In genomic region chr2:112031916-112032582, GRCh38 we compare ENCODE assay signal across 8 cellular contexts. TPM values are rescaled to one million over a fixed set of nuclear protein-coding genes. Genes with fewer than 3 reads are reported as not detected.
A peak's percentile ranks its signal among the peaks of the same experiment; 100 is the strongest.
DNase-seq lines count a peak whose midpoint lies in the region; ATAC-seq and TF ChIP-seq lines count a peak whose summit lies in the region.

No MANE protein-coding gene starts in this region.

- no peak overlapping the region for H2BK120ac ChIP-seq in IMR-90 (ENCODE audit: low read depth, low read length)

- H2BK20ac ChIP-seq in IMR-90 (ENCODE audit: low read depth, low read length): no peak overlapping the region

- no peak overlapping the region for H2AK5ac ChIP-seq in IMR-90 (ENCODE audit: low read depth, low read length)

- no peak overlapping the region for H3K4me3 Mint-ChIP-seq in activated naive CD8-positive, alpha-beta T cell treated with anti-CD3 and anti-CD28 coated beads, Interleukin-2, amount 50 U/mL, for 24 hours

- WGBS in IMR-90 (ENCODE audit: extremely low coverage in 2 of 2, insufficient read length in 1 of 2), 2 experiments: no CpG with 5 or more reads among the region's 11 CpGs
- WGBS in adrenal gland, 4 donors: 9 to 23% (median 20%) methylated on average over 11 of the region's 11 CpGs

- peaks cover 3% of the 10 kb centered on the region; the same call in 1 of the 2 replicates for H3K27me3 ChIP-seq in IMR-90 (ENCODE audit: control insufficient read depth, insufficient read depth, low read length)
- no peaks in the 10 kb centered on the region for H3K27me3 ChIP-seq in adrenal gland
- H3K27me3 ChIP-seq in subcutaneous abdominal adipose tissue (ENCODE audit: control insufficient read depth in 5 of 5, insufficient read depth in 4 of 5, low read length in 5 of 5): no peaks in the 10 kb centered on the region

- peak overlapping the region; percentile 37; the same call in 1 of the 2 replicates for H3K27ac ChIP-seq in IMR-90 (ENCODE audit: insufficient read depth, low read length)
- peak overlapping the region in 4 of 5 donors; percentile 38 to 88 (median 70) for H3K27ac ChIP-seq in adrenal gland
- H3K27ac ChIP-seq in subcutaneous abdominal adipose tissue (ENCODE audit: low read depth, low read length): peak overlapping the region; percentile 29

- H3K4ac ChIP-seq in IMR-90 (ENCODE audit: low read depth, low read length): no peak overlapping the region

- no peak overlapping the region for H4K8ac ChIP-seq in IMR-90 (ENCODE audit: low read depth in 2 of 2, low read length in 2 of 2)

- DNase-seq in IMR-90 (no peak), adrenal gland (peak in 1 of 7 donors; percentile 51), iris pigment epithelial cell (ENCODE audit: low read depth) (peak; percentile 14), cerebellum (ENCODE audit: low spot score) (no peak), SK-N-DZ (ENCODE audit: low spot score) (no peak)
- no peak for DNase-seq in activated naive CD8-positive, alpha-beta T cell treated with anti-CD3 and anti-CD28 coated beads, Interleukin-2, amount 50 U/mL, for 24 hours

- H3K4me3 ChIP-seq in IMR-90 (ENCODE audit: insufficient read depth, low read depth, low read length) (no peak overlapping the region), adrenal gland (peak overlapping the region in 1 of 4 donors; percentile 13), subcutaneous abdominal adipose tissue (ENCODE audit: low read depth in 1 of 5, low read length in 5 of 5) (peak overlapping the region in 1 of 5 donors; percentile 18)

- no peaks in the 10 kb centered on the region; the same call in 1 of the 2 replicates for H3K9me1 ChIP-seq in IMR-90 (ENCODE audit: insufficient read depth, low read length)

- POLR2A ChIA-PET in IMR-90 (lab: Charles Lee; ENCODE audit: unreplicated experiment): no interaction called here

- H3K36me3 ChIP-seq in IMR-90 (ENCODE audit: control insufficient read depth, insufficient read depth, low read length) (no peaks in the 10 kb centered on the region), adrenal gland (replicated peaks in 1 of 2) (no peaks in the 10 kb centered on the region), subcutaneous abdominal adipose tissue (ENCODE audit: control insufficient read depth in 5 of 5, insufficient read depth in 5 of 5, low read length in 5 of 5) (peaks cover 0 to 3% (median 0%) of the 10 kb centered on the region in 5 donors)

- no peak for ATAC-seq in IMR-90 (ENCODE audit: low read depth)
- ATAC-seq in activated naive CD8-positive, alpha-beta T cell treated with anti-CD3 and anti-CD28 coated beads, Interleukin-2, amount 50 U/mL, for 24 hours: no peak
- no peak for ATAC-seq in GM19452 (IDR thresholded peaks at IDR 0.05; ENCODE audit: unreplicated experiment)

- no peak overlapping the region for H4K91ac ChIP-seq in IMR-90 (ENCODE audit: insufficient read depth, low read depth, low read length)

- no TSS peak for BruUV-seq in IMR-90 (replicated peaks; lab: Mats Ljungman, UMichigan)

- peak overlapping the region; percentile 56; the same call in 1 of the 2 replicates for H3K4me2 ChIP-seq in IMR-90 (ENCODE audit: low read depth, low read length)

- peaks cover 10% of the 10 kb centered on the region for H3K27me3 Mint-ChIP-seq in activated naive CD8-positive, alpha-beta T cell treated with anti-CD3 and anti-CD28 coated beads, Interleukin-2, amount 50 U/mL, for 24 hours

- no peak overlapping the region for H2BK5ac ChIP-seq in IMR-90 (ENCODE audit: low read depth, low read length, poor library complexity, severe bottlenecking)

- no peak overlapping the region for H3K9ac ChIP-seq in IMR-90 (ENCODE audit: low read depth, low read length)
- peak overlapping the region in 2 of 5 donors; percentile 21 to 25 for H3K9ac ChIP-seq in subcutaneous abdominal adipose tissue (ENCODE audit: low read length in 5 of 5)

- H3K79me1 ChIP-seq in IMR-90 (ENCODE audit: low read depth in 1 of 2, low read length in 2 of 2): no peaks in the 10 kb centered on the region

- H2BK15ac ChIP-seq in IMR-90 (ENCODE audit: low read depth, low read length): no peak overlapping the region

- H3K56ac ChIP-seq in IMR-90 (ENCODE audit: extremely low read depth, insufficient read depth, low read length): no peak overlapping the region

- H3K9me3 ChIP-seq in IMR-90 (ENCODE audit: control insufficient read depth, insufficient read depth, low read length) (no peaks in the 10 kb centered on the region), adrenal gland (replicated peaks in 1 of 3) (no peaks in the 10 kb centered on the region), subcutaneous abdominal adipose tissue (ENCODE audit: control insufficient read depth in 5 of 5, low read length in 5 of 5) (peaks cover 0 to under 1% (median 0%) of the 10 kb centered on the region in 5 donors)

- no peak overlapping the region; the same call in 1 of the 2 replicates for H3K18ac ChIP-seq in IMR-90 (ENCODE audit: low read depth, low read length)

- H3K14ac ChIP-seq in IMR-90 (replicated peaks; ENCODE audit: low read depth, low read length): no peak overlapping the region

- intact Hi-C loops in IMR-90 (cut with micrococcal nuclease): no loop called here
- intact Hi-C loops in adrenal gland (cut with DNase I): no loop called here

- H4K20me1 ChIP-seq in IMR-90 (ENCODE audit: insufficient read depth, low read length): no peaks in the 10 kb centered on the region

- in situ Hi-C loops in IMR-90 (cut with MboI; ENCODE audit: low sequenced_read_pairs): no loop called here

- no peaks in the 10 kb centered on the region for H3K9me3 Mint-ChIP-seq in activated naive CD8-positive, alpha-beta T cell treated with anti-CD3 and anti-CD28 coated beads, Interleukin-2, amount 50 U/mL, for 24 hours

- dilution Hi-C loops in IMR-90 (cut with HindIII; ENCODE audit: low sequenced_read_pairs, unreplicated experiment): no loop called here

- H3K4me1 ChIP-seq in IMR-90 (ENCODE audit: control insufficient read depth, insufficient read depth, low read length): peaks cover 3% of the 10 kb centered on the region; the same call in 1 of the 2 replicates
- H3K4me1 ChIP-seq in adrenal gland (replicated peaks in 1 of 2): peaks cover 15 to 47% of the 10 kb centered on the region in 2 donors
- H3K4me1 ChIP-seq in subcutaneous abdominal adipose tissue (ENCODE audit: control insufficient read depth in 5 of 5, insufficient read depth in 5 of 5, low read length in 5 of 5): peaks cover 4 to 25% (median 18%) of the 10 kb centered on the region in 5 donors

- no peak overlapping the region for H2AK9ac ChIP-seq in IMR-90 (replicated peaks; ENCODE audit: low read depth, low read length, poor library complexity)

- TF ChIP-seq RAD21 in IMR-90 (IDR thresholded peaks at IDR 0.05; ENCODE audit: low read length): no peak

- H3K23ac ChIP-seq in IMR-90 (ENCODE audit: low read depth, low read length): no peak overlapping the region

- no peak overlapping the region; the same call in 1 of the 2 replicates for H4K5ac ChIP-seq in IMR-90 (ENCODE audit: low read depth, low read length)

- H3K27ac Mint-ChIP-seq in activated naive CD8-positive, alpha-beta T cell treated with anti-CD3 and anti-CD28 coated beads, Interleukin-2, amount 50 U/mL, for 24 hours: no peak overlapping the region

- TF ChIP-seq CTCF in IMR-90 (conservative IDR thresholded peaks at IDR 0.05; ENCODE audit: low read depth, low read length) (no peak), adrenal gland (IDR thresholded peaks at IDR 0.05) (no peak)

- CTCF ChIA-PET in IMR-90 (lab: Yijun Ruan, JAX): no interaction called here

- H2AFZ ChIP-seq in IMR-90 (replicated peaks; ENCODE audit: low read length, poor library complexity): no peak overlapping the region

- TF ChIP-seq POLR2A in IMR-90 (IDR thresholded peaks at IDR 0.05; ENCODE audit: low read depth, low read length): no peak
- TF ChIP-seq POLR2A in adrenal gland (IDR thresholded peaks at IDR 0.05): no peak

- H3K4me1 Mint-ChIP-seq in activated naive CD8-positive, alpha-beta T cell treated with anti-CD3 and anti-CD28 coated beads, Interleukin-2, amount 50 U/mL, for 24 hours: peaks cover 2% of the 10 kb centered on the region

- no peaks in the 10 kb centered on the region for H3K36me3 Mint-ChIP-seq in activated naive CD8-positive, alpha-beta T cell treated with anti-CD3 and anti-CD28 coated beads, Interleukin-2, amount 50 U/mL, for 24 hours (ENCODE audit: low read depth)

TF ChIP-seq in IMR-90, 13 proteins besides CTCF, POLR2A, EP300 and RAD21 (continues in another document):
- no peak for TF ChIP-seq NFE2L2 (IDR thresholded peaks at IDR 0.05; ENCODE audit: low read depth, low read length)
- TF ChIP-seq MAFK (IDR thresholded peaks at IDR 0.05; ENCODE audit: low read depth, low read length): no peak
- no peak for TF ChIP-seq MAZ (IDR thresholded peaks at IDR 0.05; ENCODE audit: borderline replicate concordance, low read depth, low read length)
- TF ChIP-seq BHLHE40 (IDR thresholded peaks at IDR 0.05; ENCODE audit: low read depth, low read length): no peak
- no peak for TF ChIP-seq USF2 (IDR thresholded peaks at IDR 0.05; ENCODE audit: low read depth, low read length)
- TF ChIP-seq CHD1 (IDR thresholded peaks at IDR 0.05; ENCODE audit: low read depth, low read length): no peak
- no peak for TF ChIP-seq FOS (IDR thresholded peaks at IDR 0.05; ENCODE audit: low read depth, low read length)
- TF ChIP-seq RCOR1 (IDR thresholded peaks at IDR 0.05; ENCODE audit: insufficient replicate concordance, low read length): no peak
- no peak for TF ChIP-seq SMC3 (IDR thresholded peaks at IDR 0.05; ENCODE audit: low read depth, low read length)
- TF ChIP-seq RFX5 (IDR thresholded peaks at IDR 0.05; ENCODE audit: low read depth, low read length): no peak
- TF ChIP-seq MXI1 (IDR thresholded peaks at IDR 0.05; ENCODE audit: borderline replicate concordance, low read depth, low read length): no peak

RNA-seq across cellular contexts. Expression of gene TMEM87B, which starts 23.0 kb away (rescaled TPM):
- total RNA-seq in IMR-90 (2012; rRNA removed): 6.3 and 16.9 TPM in 2 replicates
- polyA plus RNA-seq in IMR-90 (2012; rRNA removed): 8.8 and 12.5 TPM in 2 replicates
- 2.8 and 3.4 TPM in 2 replicates for polyA plus RNA-seq in IMR-90 (2012; cell fraction: cytosol; rRNA removed)
- 7.8 and 22.3 TPM in 2 replicates for polyA plus RNA-seq in IMR-90 (2012; cell fraction: nucleus; rRNA removed; ENCODE audit: low replicate concordance)
- 10 to 100 TPM; 21.5 to 37.5 (median 33.3) TPM for total RNA-seq in adrenal gland
- 10 to 100 TPM in 2 of 3 donors, 1 to 10 TPM in 1; 8.9 to 28.3 (median 13.5) TPM for polyA plus RNA-seq in adrenal gland
- total RNA-seq in cerebellum: 11.5 TPM
- 4.7 and 5.0 TPM in 2 replicates for polyA plus RNA-seq in SK-N-DZ (2014; cell fraction: cytosol; rRNA removed)
- polyA plus RNA-seq in SK-N-DZ (2014; cell fraction: nucleus; rRNA removed): 6.5 and 16.3 TPM in 2 replicates
